8 cellular contexts compared by ENCODE assay signal in genomic region chr6:17907467-17908229, GRCh38.
DNase-seq lines count a peak whose midpoint lies in the region; ATAC-seq and TF ChIP-seq lines count a peak whose summit lies in the region.

No MANE protein-coding gene starts in this region.

- peak; percentile 11 for TF ChIP-seq EP300 in stomach (IDR thresholded peaks at IDR 0.05)

- peaks cover 0 to 52% (median 12%) of the 10 kb centered on the region in 4 donors for H3K4me1 ChIP-seq in stomach

- DNase-seq in MG63 = peak; percentile 86
- peak; percentile 88 for DNase-seq in astrocyte of the hippocampus (ENCODE audit: low read depth, low spot score)
- DNase-seq in islet precursor cell = peak; percentile 72
- DNase-seq in stomach = peak; percentile 63
- DNase-seq in NCI-H128 (lab: John Stamatoyannopoulos, UW; ENCODE audit: unreplicated experiment) = no peak
- DNase-seq in ecto neural progenitor cell (ENCODE audit: low spot score) = no peak

- WGBS in stomach, 5 donors = 51 to 65% (median 54%) methylated on average over 7 of the region's 7 CpGs

- H3K27me3 ChIP-seq in MG63 = no peaks in the 10 kb centered on the region
- no peaks in the 10 kb centered on the region for H3K27me3 ChIP-seq in stomach

- H3K27ac ChIP-seq in stomach = peak overlapping the region in 4 of 5 donors; percentile 15 to 78 (median 54)

- ATAC-seq in GM18519 (IDR thresholded peaks at IDR 0.05; ENCODE audit: low FRiP score, unreplicated experiment) (peak; percentile 59), HG03095 (IDR thresholded peaks at IDR 0.05; ENCODE audit: unreplicated experiment) (no peak)

- H3K4me3 ChIP-seq in MG63 (no peak overlapping the region), stomach (no peak overlapping the region)

- intact Hi-C loops in stomach (cut with DNase I; ENCODE audit: low total_unique reads) = no loop called here

- H3K9me3 ChIP-seq in MG63 (no peaks in the 10 kb centered on the region), stomach (no peaks in the 10 kb centered on the region)

- TF ChIP-seq POLR2A in stomach (IDR thresholded peaks at IDR 0.05) = no peak

- TF ChIP-seq CTCF in stomach (IDR thresholded peaks at IDR 0.05) = no peak

- H3K36me3 ChIP-seq in MG63 (no peaks in the 10 kb centered on the region), stomach (no peaks in the 10 kb centered on the region)

Comparison
In these comparisons a context has a peak if more than half of its experiments do, and no peak if none do; other contexts are left out.
1. DNase-seq: peak in MG63 (single experiment), astrocyte of the hippocampus (single experiment), islet precursor cell (single experiment) and stomach (single experiment); none in NCI-H128 (single experiment) and ecto neural progenitor cell (single experiment).